ENCODE assay signal across 26 cellular contexts in genomic region chr1:21536223-21536622, GRCh38. TPM values are rescaled to one million over a fixed set of nuclear protein-coding genes. Genes with fewer than 3 reads are reported as not detected.
DNase-seq lines count a peak whose midpoint lies in the region; ATAC-seq and TF ChIP-seq lines count a peak whose summit lies in the region.
"Had no signal": no experiment of that assay in that cellular context is flagged by ENCODE, and none has a peak within 500 bp of the region (broad histone marks: within the 10 kb centered on the region; RNA-seq: fewer than 3 reads in every experiment).

No MANE protein-coding gene starts in this region.

- no peaks in the 10 kb centered on the region for H3K9me3 ChIP-seq in MG63
- H3K9me3 ChIP-seq in left ventricle myocardium inferior (replicated peaks) = no peaks in the 10 kb centered on the region
- no peaks in the 10 kb centered on the region for H3K9me3 ChIP-seq in subcutaneous abdominal adipose tissue (ENCODE audit: control insufficient read depth in 5 of 5, low read length in 5 of 5)
- H3K9me3 ChIP-seq: BLaER1, left lung, Peyer's patch, sigmoid colon, transverse colon had no signal

- TF ChIP-seq CTCF in choroid plexus epithelial cell (conservative IDR thresholded peaks at IDR 0.05; ENCODE audit: low read depth, low read length) (no peak), left ventricle myocardium inferior (IDR thresholded peaks at IDR 0.05; ENCODE audit: borderline replicate concordance) (no peak)

- ATAC-seq in HG03135 (IDR thresholded peaks at IDR 0.05; ENCODE audit: unreplicated experiment) = no peak
- ATAC-seq: activated CD8-positive, alpha-beta memory T cell treated with anti-CD3 and anti-CD28 coated beads, Interleukin-2, amount 10 ng/mL, durations not matched to agents 7 days and 5 days; activated T-cell treated with anti-CD3 and anti-CD28 coated beads, Interleukin-2, amount 50 U/mL, for 72 hours; left lung had no signal

- no peak overlapping the region for H3K9ac ChIP-seq in subcutaneous abdominal adipose tissue (ENCODE audit: low read length in 5 of 5)
- H3K9ac ChIP-seq: BLaER1 had no signal

- H3K27me3 ChIP-seq in MG63 = no peaks in the 10 kb centered on the region
- no peaks in the 10 kb centered on the region for H3K27me3 ChIP-seq in left ventricle myocardium inferior (ENCODE audit: low read depth)
- H3K27me3 ChIP-seq in subcutaneous abdominal adipose tissue (ENCODE audit: control insufficient read depth in 5 of 5, insufficient read depth in 4 of 5, low read length in 5 of 5) = no peaks in the 10 kb centered on the region
- H3K27me3 ChIP-seq: BLaER1, Peyer's patch had no signal

- peak; percentile 52 for DNase-seq in MG63
- peak; percentile 31 for DNase-seq in choroid plexus epithelial cell (ENCODE audit: low read depth)
- DNase-seq in left ventricle myocardium inferior = no peak
- no peak for DNase-seq in D341Med (ENCODE audit: low spot score)
- DNase-seq in DMS79 (lab: John Stamatoyannopoulos, UW) = no peak
- DNase-seq: activated CD4-positive, alpha-beta T cell treated with anti-CD3 and anti-CD28 coated beads, Interleukin-2, amount 10 ng/mL, durations not matched to agents 24 days and 14 days; activated CD8-positive, alpha-beta memory T cell treated with anti-CD3 and anti-CD28 coated beads, Interleukin-2, amount 10 ng/mL, durations not matched to agents 7 days and 5 days; activated naive CD4-positive, alpha-beta T cell; activated T-cell treated with anti-CD3 and anti-CD28 coated beads, Interleukin-2, amount 50 U/mL, for 72 hours; DMS153; H7; Kasumi-1; left lung; naive B cell; NCI-H1436 treated with DMSO at 0.1 percent for 48 hours; NCI-H2081 treated with DMSO at 0.1 percent for 48 hours; NCI-H748 treated with DMSO at 0.1 percent for 48 hours; Peyer's patch; sigmoid colon; stimulated activated CD4-positive, alpha-beta T cell treated with anti-CD3 and anti-CD28 coated beads, Interleukin-4, amount 100 ng/mL, for 24 hours; T1000; transverse colon had no signal

- intact Hi-C loops in left ventricle myocardium inferior (cut with micrococcal nuclease) = no loop called here

- H3K4me1 ChIP-seq in left ventricle myocardium inferior = peaks cover 62% of the 10 kb centered on the region
- peaks cover 9 to 57% (median 40%) of the 10 kb centered on the region in 5 donors for H3K4me1 ChIP-seq in subcutaneous abdominal adipose tissue (ENCODE audit: control insufficient read depth in 5 of 5, insufficient read depth in 5 of 5, low read length in 5 of 5)
- H3K4me1 ChIP-seq: Peyer's patch had no signal

- H3K36me3 ChIP-seq in MG63 (no peaks in the 10 kb centered on the region), left ventricle myocardium inferior (no peaks in the 10 kb centered on the region), subcutaneous abdominal adipose tissue (ENCODE audit: control insufficient read depth in 5 of 5, insufficient read depth in 5 of 5, low read length in 5 of 5) (no peaks in the 10 kb centered on the region)
- H3K36me3 ChIP-seq: BLaER1, left lung, Peyer's patch, sigmoid colon, transverse colon had no signal

- H3K4me3 ChIP-seq in MG63 = no peak overlapping the region
- no peak overlapping the region for H3K4me3 ChIP-seq in choroid plexus epithelial cell (ENCODE audit: low read depth, low read length)
- H3K4me3 ChIP-seq in left ventricle myocardium inferior = no peak overlapping the region
- no peak overlapping the region for H3K4me3 ChIP-seq in subcutaneous abdominal adipose tissue (ENCODE audit: low read depth in 1 of 5, low read length in 5 of 5)
- H3K4me3 ChIP-seq: BLaER1, left lung, Peyer's patch, sigmoid colon, transverse colon had no signal

- H3K27ac ChIP-seq in left ventricle myocardium inferior (replicated peaks) = peak overlapping the region; percentile 94
- peak overlapping the region; percentile 72 for H3K27ac ChIP-seq in subcutaneous abdominal adipose tissue (ENCODE audit: low read depth, low read length)
- H3K27ac ChIP-seq: BLaER1, sigmoid colon, VCaP had no signal

RNA-seq across cellular contexts. Expression of gene ALPL, which starts 27.0 kb away (rescaled TPM):
- 1.9 and 4.2 TPM in 2 replicates for total RNA-seq in MG63 (2014; rRNA removed; shearing (Covaris generic); ENCODE audit: low replicate concordance)
- 10.2 TPM for total RNA-seq in left ventricle myocardium inferior
- total RNA-seq: activated CD4-positive, alpha-beta T cell treated with anti-CD3 and anti-CD28 coated beads, Interleukin-2, amount 10 ng/mL, durations not matched to agents 24 days and 14 days; activated CD8-positive, alpha-beta memory T cell treated with anti-CD3 and anti-CD28 coated beads, Interleukin-2, amount 10 ng/mL, durations not matched to agents 7 days and 5 days had no signal

Comparison
In these comparisons a context has a peak if more than half of its experiments do, and no peak if none do; other contexts are left out.
1. DNase-seq: peak in MG63 (single experiment) and choroid plexus epithelial cell (single experiment); none in left ventricle myocardium inferior (single experiment), D341Med (single experiment) and DMS79 (single experiment).